ENCODE assay signal across 8 cellular contexts in genomic region chr5:142874537-142874936, GRCh38.
DNase-seq lines count a peak whose midpoint lies in the region; ATAC-seq and TF ChIP-seq lines count a peak whose summit lies in the region.

No MANE protein-coding gene starts in this region.

- no peak overlapping the region for H3K4me3 ChIP-seq in gastrocnemius medialis

- DNase-seq in HCEC 1CT (peak; percentile 34), Right ventricle myocardium superior (peak; percentile 85), gastrocnemius medialis (peak in 1 of 2 donors; percentile 36), iPS-NIHi7 (ENCODE audit: extremely low spot score) (no peak), GDM1 (lab: John Stamatoyannopoulos, UW) (no peak)

- ATAC-seq in SK-N-SH treated with all-trans-retinoic acid at 6 μM for 48 hours (peak; percentile 15; the same call in 2 of the 3 replicates), Right ventricle myocardium superior (ENCODE audit: poor library complexity) (peak; percentile 20), gastrocnemius medialis (peak; percentile 54 to 61), HG02798 (IDR thresholded peaks at IDR 0.05; ENCODE audit: poor library complexity, unreplicated experiment) (no peak), GM19463 (IDR thresholded peaks at IDR 0.05; ENCODE audit: unreplicated experiment) (no peak)

- in situ Hi-C loops in gastrocnemius medialis (cut with MboI; ENCODE audit: low sequenced_read_pairs in 4 of 4), result loop anchor here in 3 of 4 donors (10.0 kb wide), 3 partner anchors 120 to 150 kb away; no protein-coding TSS in a partner anchor

- TF ChIP-seq CTCF in gastrocnemius medialis (IDR thresholded peaks at IDR 0.05 in 4 of 5, conservative IDR thresholded peaks at IDR 0.05 in 1 of 5), result no peak

- peak overlapping the region in 3 of 4 donors; percentile 5 to 38 (median 23) for H3K27ac ChIP-seq in gastrocnemius medialis

- intact Hi-C loops in Right ventricle myocardium superior (cut with DNase I) (loop anchor here (5.0 kb wide), 1 partner anchor 102 kb away; the partner anchor contains the start of gene ARHGAP26), gastrocnemius medialis (cut with DNase I; ENCODE audit: low total_unique reads) (no loop called here)

- H3K27me3 ChIP-seq in gastrocnemius medialis, result no peaks in the 10 kb centered on the region

- H3K36me3 ChIP-seq in gastrocnemius medialis, result no peaks in the 10 kb centered on the region

- H3K9me3 ChIP-seq in gastrocnemius medialis, result no peaks in the 10 kb centered on the region

- no peak for TF ChIP-seq POLR2A in gastrocnemius medialis (IDR thresholded peaks at IDR 0.05)

- H3K4me1 ChIP-seq in gastrocnemius medialis, result peaks cover 5 to 21% of the 10 kb centered on the region in 2 donors

TF ChIP-seq in SK-N-SH treated with all-trans-retinoic acid at 6 μM for 48 hours, 23 proteins besides CTCF, POLR2A, EP300 and RAD21:
- TF ChIP-seq TCF4 (CRISPR knock-in tag; IDR thresholded peaks at IDR 0.05; ENCODE audit: borderline replicate concordance), result no peak
- no peak for TF ChIP-seq RARB (CRISPR knock-in tag; IDR thresholded peaks at IDR 0.05)
- no peak for TF ChIP-seq OSR1 (CRISPR knock-in tag; IDR thresholded peaks at IDR 0.05)
- no peak for TF ChIP-seq ZNF70 (CRISPR knock-in tag; IDR thresholded peaks at IDR 0.05)
- no peak for TF ChIP-seq PATZ1 (CRISPR knock-in tag; IDR thresholded peaks at IDR 0.05; ENCODE audit: borderline replicate concordance)
- TF ChIP-seq ZFP30 (CRISPR knock-in tag; IDR thresholded peaks at IDR 0.05), result no peak
- TF ChIP-seq, protein P1, sequence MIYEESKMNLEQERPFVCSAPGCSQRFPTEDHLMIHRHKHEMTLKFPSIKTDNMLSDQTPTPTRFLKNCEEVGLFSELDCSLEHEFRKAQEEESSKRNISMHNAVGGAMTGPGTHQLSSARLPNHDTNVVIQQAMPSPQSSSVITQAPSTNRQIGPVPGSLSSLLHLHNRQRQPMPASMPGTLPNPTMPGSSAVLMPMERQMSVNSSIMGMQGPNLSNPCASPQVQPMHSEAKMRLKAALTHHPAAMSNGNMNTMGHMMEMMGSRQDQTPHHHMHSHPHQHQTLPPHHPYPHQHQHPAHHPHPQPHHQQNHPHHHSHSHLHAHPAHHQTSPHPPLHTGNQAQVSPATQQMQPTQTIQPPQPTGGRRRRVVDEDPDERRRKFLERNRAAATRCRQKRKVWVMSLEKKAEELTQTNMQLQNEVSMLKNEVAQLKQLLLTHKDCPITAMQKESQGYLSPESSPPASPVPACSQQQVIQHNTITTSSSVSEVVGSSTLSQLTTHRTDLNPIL (CRISPR knock-in tag; IDR thresholded peaks at IDR 0.05; ENCODE audit: low read depth), result no peak
- TF ChIP-seq ZNF565 (CRISPR knock-in tag; conservative IDR thresholded peaks at IDR 0.05; ENCODE audit: low read depth), result no peak
- no peak for TF ChIP-seq TSHZ2 (CRISPR knock-in tag; IDR thresholded peaks at IDR 0.05)

Comparison
In these comparisons a context has a peak if more than half of its experiments do, and no peak if none do; other contexts are left out.
1. DNase-seq: peak in HCEC 1CT (single experiment) and Right ventricle myocardium superior (single experiment); none in iPS-NIHi7 (single experiment) and GDM1 (single experiment).
2. ATAC-seq: peak in SK-N-SH treated with all-trans-retinoic acid at 6 μM for 48 hours (single experiment), Right ventricle myocardium superior (single experiment) and gastrocnemius medialis (2 of 2); none in HG02798 (single experiment) and GM19463 (single experiment).